Comparison of ENCODE assay signal across 16 cellular contexts in genomic region chr21:35204125-35204524, GRCh38.
DNase-seq lines count a peak whose midpoint lies in the region; ATAC-seq and TF ChIP-seq lines count a peak whose summit lies in the region.
"Had no signal": no experiment of that assay in that cellular context is flagged by ENCODE, and none has a peak within 500 bp of the region (broad histone marks: within the 10 kb centered on the region; RNA-seq: fewer than 3 reads in every experiment).

No MANE protein-coding gene starts in this region.

- POLR2A ChIA-PET in naive thymus-derived CD4-positive, alpha-beta T cell (lab: Charles Lee) = interaction anchor here (1.2 kb wide), 1 partner anchor 35 kb away, joined by 5 read pairs; no protein-coding TSS in a partner anchor

- TF ChIP-seq POLR2A in prostate gland (IDR thresholded peaks at IDR 0.05) = no peak

- no peaks in the 10 kb centered on the region for H3K27me3 ChIP-seq in prostate gland (replicated peaks; ENCODE audit: insufficient read depth)
- H3K27me3 ChIP-seq in naive thymus-derived CD4-positive, alpha-beta T cell (ENCODE audit: control insufficient read depth in 2 of 2, insufficient read depth in 2 of 2, low read length in 2 of 2) = no peaks in the 10 kb centered on the region
- H3K27me3 ChIP-seq: neutrophil, suprapubic skin had no signal

- no peaks in the 10 kb centered on the region for H3K9me3 ChIP-seq in prostate gland
- H3K9me3 ChIP-seq in naive thymus-derived CD4-positive, alpha-beta T cell (ENCODE audit: control insufficient read depth in 2 of 3, low read length in 3 of 3) = peaks cover 0 to under 1% (median 0%) of the 10 kb centered on the region in 3 experiments
- H3K9me3 ChIP-seq: neutrophil, suprapubic skin had no signal

- peak overlapping the region; percentile 65 to 76 for H3K27ac ChIP-seq in coronary artery
- peak overlapping the region; percentile 50 to 59 for H3K27ac ChIP-seq in prostate gland
- H3K27ac ChIP-seq in naive thymus-derived CD4-positive, alpha-beta T cell (ENCODE audit: low read depth, low read length) = no peak overlapping the region
- H3K27ac ChIP-seq: SK-N-MC had no signal

- no peaks in the 10 kb centered on the region for H3K36me3 ChIP-seq in prostate gland
- H3K36me3 ChIP-seq in naive thymus-derived CD4-positive, alpha-beta T cell (ENCODE audit: control insufficient read depth in 2 of 3, insufficient read depth in 3 of 3, low read length in 3 of 3) = no peaks in the 10 kb centered on the region
- H3K36me3 ChIP-seq: neutrophil, suprapubic skin had no signal

- 95% methylated on average over 7 of the region's 7 CpGs for WGBS in prostate gland

- TF ChIP-seq CTCF in coronary artery (IDR thresholded peaks at IDR 0.05) = no peak
- no peak for TF ChIP-seq CTCF in prostate gland (IDR thresholded peaks at IDR 0.05)

- peak overlapping the region; percentile 9 for H3K27ac Mint-ChIP-seq in stimulated activated naive CD8-positive, alpha-beta T cell treated with anti-CD3 and anti-CD28 coated beads, Interleukin-15, Interleukin-2, amounts not matched to agents 100 ng/mL and 50 ng/mL, for 24 hours
- H3K27ac Mint-ChIP-seq in naive thymus-derived CD4-positive, alpha-beta T cell = peak overlapping the region in 1 of 9 donors; percentile 60

- H3K9me3 Mint-ChIP-seq in stimulated activated naive CD8-positive, alpha-beta T cell treated with anti-CD3 and anti-CD28 coated beads, Interleukin-15, Interleukin-2, amounts not matched to agents 100 ng/mL and 50 ng/mL, for 24 hours = no peaks in the 10 kb centered on the region
- H3K9me3 Mint-ChIP-seq in naive thymus-derived CD4-positive, alpha-beta T cell = peaks cover 0 to under 1% (median 0%) of the 10 kb centered on the region in 11 donors

- ATAC-seq in stimulated activated naive CD8-positive, alpha-beta T cell treated with anti-CD3 and anti-CD28 coated beads, Interleukin-15, Interleukin-2, amounts not matched to agents 100 U/mL and 50 U/mL, for 24 hours = no peak
- no peak for ATAC-seq in naive thymus-derived CD4-positive, alpha-beta T cell

- peaks cover 50% of the 10 kb centered on the region for H3K4me1 Mint-ChIP-seq in stimulated activated naive CD8-positive, alpha-beta T cell treated with anti-CD3 and anti-CD28 coated beads, Interleukin-15, Interleukin-2, amounts not matched to agents 100 ng/mL and 50 ng/mL, for 24 hours (ENCODE audit: low read depth)
- H3K4me1 Mint-ChIP-seq in naive thymus-derived CD4-positive, alpha-beta T cell = peaks cover 18 to 29% (median 26%) of the 10 kb centered on the region in 7 donors

- CTCF ChIA-PET in naive thymus-derived CD4-positive, alpha-beta T cell (lab: Charles Lee) = interaction anchor here (1.6 kb wide), 1 partner anchor 312 kb away, joined by 3 read pairs; no protein-coding TSS in a partner anchor

- H3K27me3 Mint-ChIP-seq in stimulated activated naive CD8-positive, alpha-beta T cell treated with anti-CD3 and anti-CD28 coated beads, Interleukin-15, Interleukin-2, amounts not matched to agents 100 ng/mL and 50 ng/mL, for 24 hours = no peaks in the 10 kb centered on the region
- H3K27me3 Mint-ChIP-seq in naive thymus-derived CD4-positive, alpha-beta T cell = peaks cover 0 to 2% (median 0%) of the 10 kb centered on the region in 5 donors

- H3K4me1 ChIP-seq in prostate gland (replicated peaks) = no peaks in the 10 kb centered on the region
- H3K4me1 ChIP-seq in naive thymus-derived CD4-positive, alpha-beta T cell (ENCODE audit: control insufficient read depth in 2 of 2, insufficient read depth in 2 of 2, low read length in 2 of 2) = peaks cover 0 to 10% of the 10 kb centered on the region in 2 donors

- H3K4me3 Mint-ChIP-seq in stimulated activated naive CD8-positive, alpha-beta T cell treated with anti-CD3 and anti-CD28 coated beads, Interleukin-15, Interleukin-2, amounts not matched to agents 100 ng/mL and 50 ng/mL, for 24 hours = no peak overlapping the region
- H3K4me3 Mint-ChIP-seq in naive thymus-derived CD4-positive, alpha-beta T cell = peak overlapping the region in 5 of 10 donors; percentile 5 to 87 (median 72)

- DNase-seq in stimulated activated naive CD8-positive, alpha-beta T cell treated with anti-CD3 and anti-CD28 coated beads, Interleukin-15, Interleukin-2, amounts not matched to agents 100 U/mL and 50 U/mL, for 24 hours = no peak
- DNase-seq in coronary artery (ENCODE audit: low spot score) = no peak
- DNase-seq in prostate gland (ENCODE audit: low spot score) = no peak
- DNase-seq in activated CD4-positive, CD25-positive, alpha-beta regulatory T cell treated with anti-CD3 and anti-CD28 coated beads, Interleukin-2, amount 50 U/mL, for 72 hours = no peak
- no peak for DNase-seq in NCI-H2171 (lab: John Stamatoyannopoulos, UW)
- DNase-seq in naive thymus-derived CD4-positive, alpha-beta T cell = no peak
- no peak for DNase-seq in inferior parietal cortex (ENCODE audit: extremely low spot score)
- DNase-seq: anterior cingulate cortex; Calu3; mammary epithelial cell; NCI-H1436; stimulated activated CD4-positive, alpha-beta T cell treated with anti-CD3 and anti-CD28 coated beads, Interleukin-12 subunit alpha, Interleukin-12 subunit beta, amount 100 ng/mL, for 4 hours had no signal

- H3K4me3 ChIP-seq in coronary artery (peak overlapping the region; percentile 5), prostate gland (no peak overlapping the region)
- H3K4me3 ChIP-seq in naive thymus-derived CD4-positive, alpha-beta T cell (ENCODE audit: low read length) = no peak overlapping the region
- H3K4me3 ChIP-seq: SK-N-MC had no signal

- no peaks in the 10 kb centered on the region for H3K36me3 Mint-ChIP-seq in stimulated activated naive CD8-positive, alpha-beta T cell treated with anti-CD3 and anti-CD28 coated beads, Interleukin-15, Interleukin-2, amounts not matched to agents 100 ng/mL and 50 ng/mL, for 24 hours (ENCODE audit: low read depth)
- no peaks in the 10 kb centered on the region for H3K36me3 Mint-ChIP-seq in naive thymus-derived CD4-positive, alpha-beta T cell

- intact Hi-C loops in prostate gland (cut with DNase I) = loop anchor here (5.0 kb wide), 1 partner anchor 312 kb away; no protein-coding TSS in a partner anchor
- intact Hi-C loops in naive thymus-derived CD4-positive, alpha-beta T cell (cut with micrococcal nuclease) = loop anchor here in 1 of 2 donors (1.0 to 2.0 kb wide), 2 partner anchors 196 to 311 kb away; no protein-coding TSS in a partner anchor
